ENCODE assay signal across 21 cellular contexts in the genomic region with DNA sequence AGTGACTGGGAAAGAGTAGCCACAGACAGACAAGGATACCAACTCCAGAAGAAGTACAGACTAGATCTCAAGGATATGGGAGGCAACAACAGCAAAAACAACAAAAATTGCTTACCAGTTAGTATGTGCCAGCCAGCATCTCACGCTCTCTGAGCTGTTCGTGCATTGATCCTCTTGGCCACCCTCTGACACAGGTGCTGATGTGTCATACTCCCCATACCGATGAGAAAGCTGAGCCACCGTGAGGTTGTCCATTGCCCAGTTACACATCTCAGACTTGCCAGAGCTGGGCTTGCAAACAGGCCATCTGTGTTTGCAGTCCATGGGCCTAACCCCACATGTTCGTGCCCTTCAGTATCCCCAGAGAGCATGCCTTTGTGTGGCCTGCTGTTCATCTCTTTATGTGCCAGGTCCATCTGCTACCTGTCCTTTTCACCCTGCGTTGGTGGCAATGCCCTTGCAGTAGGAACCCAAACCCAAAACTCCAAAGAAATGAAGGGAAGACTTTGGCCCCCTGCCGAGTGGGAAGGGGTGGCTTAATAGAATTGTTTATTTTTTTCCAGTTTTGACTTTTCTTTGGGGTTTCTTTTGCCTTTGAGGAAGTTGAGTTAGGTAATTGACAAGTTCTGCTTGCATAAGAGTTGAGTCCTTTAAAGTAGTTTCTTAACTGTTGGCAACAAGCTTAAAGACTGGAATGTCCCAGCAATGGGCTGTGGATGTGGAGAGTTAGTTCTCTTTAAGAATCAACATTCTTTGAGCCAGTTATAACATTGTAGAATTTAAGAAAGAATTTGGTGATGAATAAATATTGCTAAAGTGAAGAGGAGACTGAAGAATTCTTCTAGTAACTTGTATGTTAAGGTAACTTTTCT. TPM values are rescaled to one million over a fixed set of nuclear protein-coding genes. Genes with fewer than 3 reads are reported as not detected.
A peak's percentile ranks its signal among the peaks of the same experiment; 100 is the strongest.
DNase-seq lines count a peak whose midpoint lies in the region; ATAC-seq and TF ChIP-seq lines count a peak whose summit lies in the region.
"Had no signal": no experiment of that assay in that cellular context is flagged by ENCODE, and none has a peak within 500 bp of the region (broad histone marks: within the 10 kb centered on the region; RNA-seq: fewer than 3 reads in every experiment).

No MANE protein-coding gene starts in this region.

- peaks cover 8% of the 10 kb centered on the region for H3K27me3 Mint-ChIP-seq in stimulated activated naive CD8-positive, alpha-beta T cell treated with anti-CD3 and anti-CD28 coated beads, Interleukin-15, amount 100 ng/mL, for 72 hours

- no peak overlapping the region for H3K27ac ChIP-seq in uterus
- H3K27ac ChIP-seq: 22Rv1, Peyer's patch had no signal

- H3K9me3 Mint-ChIP-seq in stimulated activated naive CD8-positive, alpha-beta T cell treated with anti-CD3 and anti-CD28 coated beads, Interleukin-15, amount 100 ng/mL, for 72 hours: no peaks in the 10 kb centered on the region
- H3K9me3 Mint-ChIP-seq: activated CD8-positive, alpha-beta T cell treated with anti-CD3 and anti-CD28 coated beads for 36 hours; activated naive CD4-positive, alpha-beta T cell treated with anti-CD3 and anti-CD28 coated beads, Interleukin-2, amount 50 U/mL, for 72 hours; brain; CD4-positive, alpha-beta T cell; memory B cell had no signal

- TF ChIP-seq POLR2A in uterus (IDR thresholded peaks at IDR 0.05): no peak

- H3K27ac Mint-ChIP-seq in stimulated activated naive CD8-positive, alpha-beta T cell treated with anti-CD3 and anti-CD28 coated beads, Interleukin-15, amount 100 ng/mL, for 72 hours: no peak overlapping the region
- H3K27ac Mint-ChIP-seq: activated CD8-positive, alpha-beta T cell treated with anti-CD3 and anti-CD28 coated beads for 36 hours; activated naive CD4-positive, alpha-beta T cell treated with anti-CD3 and anti-CD28 coated beads, Interleukin-2, amount 50 U/mL, for 72 hours; brain; CD4-positive, alpha-beta T cell; memory B cell had no signal

- H3K36me3 ChIP-seq in uterus: no peaks in the 10 kb centered on the region
- H3K36me3 ChIP-seq: Peyer's patch had no signal

- no peak overlapping the region for H3K4me3 Mint-ChIP-seq in stimulated activated naive CD8-positive, alpha-beta T cell treated with anti-CD3 and anti-CD28 coated beads, Interleukin-15, amount 100 ng/mL, for 72 hours
- H3K4me3 Mint-ChIP-seq: activated CD8-positive, alpha-beta T cell treated with anti-CD3 and anti-CD28 coated beads for 36 hours; brain; CD4-positive, alpha-beta T cell; memory B cell; nephron had no signal

- DNase-seq in NCI-H2171 treated with DMSO at 0.1 percent for 48 hours (lab: John Stamatoyannopoulos, UW): peak; percentile 23
- no peak for DNase-seq in NCI-H2171 (lab: John Stamatoyannopoulos, UW)
- DNase-seq in NOMO-1 treated with dmso at 0.1 percent for 144 hours (lab: John Stamatoyannopoulos, UW; ENCODE audit: unreplicated experiment): peak; percentile 54
- peak; percentile 29 for DNase-seq in fibroblast of villous mesenchyme (ENCODE audit: low read depth)
- no peak for DNase-seq in stimulated activated naive CD8-positive, alpha-beta T cell treated with anti-CD3 and anti-CD28 coated beads, Interleukin-15, amount 100 ng/mL, for 72 hours
- no peak for DNase-seq in ecto neural progenitor cell (ENCODE audit: low spot score)
- DNase-seq in uterus: no peak
- DNase-seq: activated CD8-positive, alpha-beta T cell treated with anti-CD3 and anti-CD28 coated beads for 36 hours; activated T-cell treated with anti-CD3 and anti-CD28 coated beads, Interleukin-2, amount 50 U/mL, for 48 hours; CD4-positive, alpha-beta T cell; DND-41; head of caudate nucleus; NCI-H146; Peyer's patch had no signal

- H3K4me1 ChIP-seq in uterus: no peaks in the 10 kb centered on the region
- H3K4me1 ChIP-seq: Peyer's patch had no signal

- H3K4me1 Mint-ChIP-seq in stimulated activated naive CD8-positive, alpha-beta T cell treated with anti-CD3 and anti-CD28 coated beads, Interleukin-15, amount 100 ng/mL, for 72 hours: peaks cover 6% of the 10 kb centered on the region

- H3K4me3 ChIP-seq in fibroblast of villous mesenchyme (ENCODE audit: low read depth, low read length) (no peak overlapping the region), uterus (no peak overlapping the region)
- H3K4me3 ChIP-seq: Peyer's patch had no signal

- no peaks in the 10 kb centered on the region for H3K27me3 ChIP-seq in uterus
- H3K27me3 ChIP-seq: Peyer's patch had no signal

- intact Hi-C loops in uterus (cut with DNase I; ENCODE audit: low total_unique reads): no loop called here

- TF ChIP-seq CTCF in fibroblast of villous mesenchyme (IDR thresholded peaks at IDR 0.05; ENCODE audit: insufficient read depth, low read depth, low read length) (no peak), uterus (IDR thresholded peaks at IDR 0.05) (no peak)

- ATAC-seq in stimulated activated naive CD8-positive, alpha-beta T cell treated with anti-CD3 and anti-CD28 coated beads, Interleukin-15, amount 100 ng/mL, for 72 hours: no peak
- ATAC-seq in HG02759 (IDR thresholded peaks at IDR 0.05; ENCODE audit: unreplicated experiment): no peak
- ATAC-seq: activated CD8-positive, alpha-beta T cell treated with anti-CD3 and anti-CD28 coated beads for 36 hours; activated naive CD4-positive, alpha-beta T cell treated with anti-CD3 and anti-CD28 coated beads, Interleukin-2, amount 50 U/mL, for 72 hours had no signal

- H3K9me3 ChIP-seq in uterus: no peaks in the 10 kb centered on the region
- H3K9me3 ChIP-seq: Peyer's patch had no signal

RNA-seq across cellular contexts. Expression of gene LYPD6B, which starts 46.7 kb away (rescaled TPM):
- total RNA-seq in fibroblast of villous mesenchyme (1.9 and 3.0 TPM in 2 replicates), uterus (1 to 10 TPM in 1 of 4 donors, under 1 TPM in 1, not detected in 2; 0.27 to 9.8 TPM)
- total RNA-seq: activated CD8-positive, alpha-beta T cell treated with anti-CD3 and anti-CD28 coated beads for 36 hours; activated naive CD4-positive, alpha-beta T cell treated with anti-CD3 and anti-CD28 coated beads, Interleukin-2, amount 50 U/mL, for 72 hours; CD4-positive, alpha-beta T cell; dermis microvascular lymphatic vessel endothelial cell had no signal

Comparison
In these comparisons a context has a peak if more than half of its experiments do, and no peak if none do; other contexts are left out.
1. DNase-seq: peak in NCI-H2171 treated with DMSO at 0.1 percent for 48 hours (single experiment), NOMO-1 treated with dmso at 0.1 percent for 144 hours (single experiment) and fibroblast of villous mesenchyme (single experiment); none in NCI-H2171 (single experiment), stimulated activated naive CD8-positive, alpha-beta T cell treated with anti-CD3 and anti-CD28 coated beads, Interleukin-15, amount 100 ng/mL, for 72 hours (0 of 2), ecto neural progenitor cell (single experiment) and uterus (0 of 2).